In the genomic region with DNA sequence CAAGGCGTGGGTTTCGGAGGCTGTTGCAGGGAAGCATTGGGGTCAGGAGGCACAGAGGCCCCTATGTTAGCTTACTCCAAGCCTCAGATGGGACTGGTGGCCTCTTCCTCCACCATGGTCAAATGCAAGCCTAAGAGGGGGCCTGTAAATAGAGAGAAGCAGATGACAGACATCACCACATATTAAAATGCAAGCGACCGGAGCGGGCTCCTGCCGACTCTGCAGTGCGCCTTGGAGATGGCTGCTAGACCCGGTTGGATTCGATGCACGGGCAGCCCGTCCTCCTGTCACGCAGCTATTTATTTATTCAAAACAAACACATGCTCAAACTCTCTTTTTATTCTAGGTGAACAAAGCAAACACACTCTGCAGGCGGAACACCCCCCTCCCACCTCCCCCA, we compare ENCODE assay signal across 14 cellular contexts.
DNase-seq lines count a peak whose midpoint lies in the region; ATAC-seq and TF ChIP-seq lines count a peak whose summit lies in the region.
"Had no signal": no experiment of that assay in that cellular context is flagged by ENCODE, and none has a peak within 500 bp of the region (broad histone marks: within the 10 kb centered on the region; RNA-seq: fewer than 3 reads in every experiment).

No MANE protein-coding gene starts in this region.

- H3K27ac Mint-ChIP-seq in CD14-positive monocyte = no peak overlapping the region
- H3K27ac Mint-ChIP-seq: B cell; CD4-positive, alpha-beta T cell had no signal

- no peaks in the 10 kb centered on the region for H3K9me3 ChIP-seq in neural cell (ENCODE audit: low read length)
- no peaks in the 10 kb centered on the region for H3K9me3 ChIP-seq in ascending aorta

- no peaks in the 10 kb centered on the region for H3K36me3 ChIP-seq in neural cell (ENCODE audit: insufficient read depth, low read length)
- H3K36me3 ChIP-seq in ascending aorta = no peaks in the 10 kb centered on the region

- H3K27me3 ChIP-seq in neural cell (ENCODE audit: insufficient read depth, low read depth, low read length) (no peaks in the 10 kb centered on the region), ascending aorta (no peaks in the 10 kb centered on the region)

- no peaks in the 10 kb centered on the region for H3F3A ChIP-seq in neural cell (ENCODE audit: insufficient read depth, low read length, poor library complexity, severe bottlenecking)

- H3K4me3 Mint-ChIP-seq in CD14-positive monocyte = no peak overlapping the region
- H3K4me3 Mint-ChIP-seq: B cell; CD4-positive, alpha-beta T cell had no signal

- no peaks in the 10 kb centered on the region for H3K79me2 ChIP-seq in neural cell (replicated peaks; ENCODE audit: insufficient read depth, low read length)

- peaks cover 0 to 9% (median 4%) of the 10 kb centered on the region in 3 donors for H3K27me3 Mint-ChIP-seq in CD14-positive monocyte (ENCODE audit: low read depth in 3 of 3)

- peak; percentile 5 for DNase-seq in DMS153 treated with DMSO at 0.1 percent for 48 hours (lab: John Stamatoyannopoulos, UW; ENCODE audit: unreplicated experiment)
- DNase-seq in DMS153 (lab: John Stamatoyannopoulos, UW) = no peak
- DNase-seq in CD14-positive monocyte (ENCODE audit: low spot score) = peak; percentile 19
- peak; percentile 65 for DNase-seq in NCI-H345 (lab: John Stamatoyannopoulos, UW)
- DNase-seq in cerebellum (ENCODE audit: low spot score) = no peak
- no peak for DNase-seq in ascending aorta (ENCODE audit: low spot score in 2 of 2)
- DNase-seq: CD4-positive, alpha-beta T cell; NCI-H1105; NCI-H2227 treated with DMSO at 0.1 percent for 48 hours had no signal

- intact Hi-C loops in CD14-positive monocyte (cut with micrococcal nuclease) = no loop called here
- intact Hi-C loops in ascending aorta (cut with DNase I) = no loop called here

- no peak for TF ChIP-seq RAD21 in neural cell (conservative IDR thresholded peaks at IDR 0.05)

- H3K9me2 ChIP-seq in neural cell (ENCODE audit: insufficient read depth, low read length) = no peaks in the 10 kb centered on the region

- H2AFZ ChIP-seq in neural cell (ENCODE audit: low read depth, low read length) = no peak overlapping the region

- ATAC-seq in GM21825 (IDR thresholded peaks at IDR 0.05; ENCODE audit: unreplicated experiment) = no peak

- TF ChIP-seq EP300 in neural cell (conservative IDR thresholded peaks at IDR 0.05; ENCODE audit: poor library complexity, severe bottlenecking) = no peak

- H3K36me3 Mint-ChIP-seq in CD14-positive monocyte = no peaks in the 10 kb centered on the region

- peak overlapping the region; percentile 24 for H3K27ac ChIP-seq in neural cell (ENCODE audit: low read length)
- H3K27ac ChIP-seq in ascending aorta = no peak overlapping the region
- H3K27ac ChIP-seq: 22Rv1, KMS-11 had no signal

- peak overlapping the region; percentile 9 for H3K9ac ChIP-seq in neural cell (ENCODE audit: low read length)
- H3K9ac ChIP-seq: KMS-11 had no signal

- TF ChIP-seq CTCF in CD14-positive monocyte (IDR thresholded peaks at IDR 0.05) (no peak), neural cell (IDR thresholded peaks at IDR 0.05; ENCODE audit: poor library complexity, severe bottlenecking) (no peak), ascending aorta (IDR thresholded peaks at IDR 0.05) (no peak)

- no peaks in the 10 kb centered on the region for H3K4me1 Mint-ChIP-seq in CD14-positive monocyte
- H3K4me1 Mint-ChIP-seq: B cell had no signal

- H3K4me1 ChIP-seq in ascending aorta = no peaks in the 10 kb centered on the region

- no peaks in the 10 kb centered on the region for H3K9me3 Mint-ChIP-seq in CD14-positive monocyte
- H3K9me3 Mint-ChIP-seq: CD4-positive, alpha-beta T cell had no signal

- H3K4me3 ChIP-seq in neural cell (ENCODE audit: low read length) (no peak overlapping the region), ascending aorta (no peak overlapping the region)

- no peak overlapping the region for H3K4me2 ChIP-seq in neural cell (ENCODE audit: low read length)
- H3K4me2 ChIP-seq: KMS-11 had no signal

- no peaks in the 10 kb centered on the region for H4K20me1 ChIP-seq in neural cell (ENCODE audit: insufficient read depth)

TF ChIP-seq in neural cell, 6 proteins besides CTCF, POLR2A, EP300 and RAD21:
- TF ChIP-seq POLR2AphosphoS5 (IDR thresholded peaks at IDR 0.05) (no peak), MXI1 (conservative IDR thresholded peaks at IDR 0.05; ENCODE audit: poor library complexity, severe bottlenecking) (no peak), TAF1 (IDR thresholded peaks at IDR 0.05; ENCODE audit: low read depth) (no peak), EZH2 (IDR thresholded peaks at IDR 0.05; ENCODE audit: borderline replicate concordance, insufficient read depth, low read length, poor library complexity, severe bottlenecking) (no peak)
- TF ChIP-seq, protein P1, sequence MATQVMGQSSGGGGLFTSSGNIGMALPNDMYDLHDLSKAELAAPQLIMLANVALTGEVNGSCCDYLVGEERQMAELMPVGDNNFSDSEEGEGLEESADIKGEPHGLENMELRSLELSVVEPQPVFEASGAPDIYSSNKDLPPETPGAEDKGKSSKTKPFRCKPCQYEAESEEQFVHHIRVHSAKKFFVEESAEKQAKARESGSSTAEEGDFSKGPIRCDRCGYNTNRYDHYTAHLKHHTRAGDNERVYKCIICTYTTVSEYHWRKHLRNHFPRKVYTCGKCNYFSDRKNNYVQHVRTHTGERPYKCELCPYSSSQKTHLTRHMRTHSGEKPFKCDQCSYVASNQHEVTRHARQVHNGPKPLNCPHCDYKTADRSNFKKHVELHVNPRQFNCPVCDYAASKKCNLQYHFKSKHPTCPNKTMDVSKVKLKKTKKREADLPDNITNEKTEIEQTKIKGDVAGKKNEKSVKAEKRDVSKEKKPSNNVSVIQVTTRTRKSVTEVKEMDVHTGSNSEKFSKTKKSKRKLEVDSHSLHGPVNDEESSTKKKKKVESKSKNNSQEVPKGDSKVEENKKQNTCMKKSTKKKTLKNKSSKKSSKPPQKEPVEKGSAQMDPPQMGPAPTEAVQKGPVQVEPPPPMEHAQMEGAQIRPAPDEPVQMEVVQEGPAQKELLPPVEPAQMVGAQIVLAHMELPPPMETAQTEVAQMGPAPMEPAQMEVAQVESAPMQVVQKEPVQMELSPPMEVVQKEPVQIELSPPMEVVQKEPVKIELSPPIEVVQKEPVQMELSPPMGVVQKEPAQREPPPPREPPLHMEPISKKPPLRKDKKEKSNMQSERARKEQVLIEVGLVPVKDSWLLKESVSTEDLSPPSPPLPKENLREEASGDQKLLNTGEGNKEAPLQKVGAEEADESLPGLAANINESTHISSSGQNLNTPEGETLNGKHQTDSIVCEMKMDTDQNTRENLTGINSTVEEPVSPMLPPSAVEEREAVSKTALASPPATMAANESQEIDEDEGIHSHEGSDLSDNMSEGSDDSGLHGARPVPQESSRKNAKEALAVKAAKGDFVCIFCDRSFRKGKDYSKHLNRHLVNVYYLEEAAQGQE (IDR thresholded peaks at IDR 0.05; ENCODE audit: borderline replicate concordance) = no peak
TF ChIP-seq in neural cell: peak in this region for 0.

Comparison
In these comparisons a context has a peak if more than half of its experiments do, and no peak if none do; other contexts are left out.
1. DNase-seq: peak in DMS153 treated with DMSO at 0.1 percent for 48 hours (single experiment), CD14-positive monocyte (single experiment) and NCI-H345 (single experiment); none in DMS153 (single experiment), cerebellum (single experiment) and ascending aorta (0 of 2).